1 cellular context compared by ENCODE assay signal in the genomic region with DNA sequence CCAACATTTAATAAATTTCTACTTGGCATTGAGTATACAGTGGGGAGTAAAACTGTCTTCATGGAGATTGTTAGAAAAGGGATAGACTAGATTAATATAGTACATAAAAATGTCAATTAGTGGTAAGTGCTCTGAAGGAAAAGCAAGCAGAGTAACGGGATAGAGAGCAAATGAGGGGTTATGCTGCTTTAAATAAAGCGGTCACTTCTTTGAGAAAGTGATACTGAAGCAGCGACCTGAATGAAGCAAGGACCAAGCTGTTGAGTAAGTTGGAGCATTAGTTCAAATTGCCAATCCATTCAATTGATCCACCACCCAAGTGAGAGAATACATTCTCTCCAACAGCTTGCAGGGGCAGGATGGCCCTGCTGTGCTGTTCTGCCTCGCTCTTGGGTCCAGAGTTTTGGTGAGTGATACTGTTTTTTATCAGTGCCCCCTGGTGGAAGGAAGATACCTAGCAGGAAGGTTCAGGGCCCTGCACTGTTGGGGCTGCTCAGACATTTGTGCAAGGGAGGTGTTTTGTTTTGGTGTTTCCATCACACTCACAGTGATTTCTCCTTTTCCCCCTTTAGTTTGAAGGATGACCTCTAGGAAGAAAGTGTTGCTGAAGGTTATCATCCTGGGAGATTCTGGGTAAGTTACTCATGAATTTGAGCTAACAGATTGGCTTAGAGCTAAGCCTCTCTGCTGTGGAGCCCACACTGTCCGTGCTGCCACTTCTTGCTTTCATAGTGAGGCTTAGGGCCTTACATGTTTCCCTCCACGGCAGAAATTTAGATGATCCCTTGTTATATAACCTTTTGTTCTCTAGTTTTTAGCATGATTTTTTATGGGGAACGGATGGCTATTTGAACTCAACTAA.
TF ChIP-seq lines count a peak whose summit lies in the region.

No MANE protein-coding gene starts in this region.

TF ChIP-seq in GM23338, 12 proteins besides CTCF, POLR2A, EP300 and RAD21 (continued from another document):
- TF ChIP-seq CREB1 (CRISPR knock-in tag; IDR thresholded peaks at IDR 0.05; ENCODE audit: low read depth) (no peak), JUNB (IDR thresholded peaks at IDR 0.05; ENCODE audit: unreplicated experiment) (no peak), POLR2AphosphoS5 (IDR thresholded peaks at IDR 0.05; ENCODE audit: low read depth) (no peak), STAT1 (IDR thresholded peaks at IDR 0.05; ENCODE audit: unreplicated experiment) (no peak), ZNF114 (CRISPR knock-in tag; IDR thresholded peaks at IDR 0.05) (no peak), EZH2phosphoT487 (IDR thresholded peaks at IDR 0.05; ENCODE audit: unreplicated experiment) (no peak), ZNF331 (CRISPR knock-in tag; IDR thresholded peaks at IDR 0.05; ENCODE audit: low read depth) (no peak), EZH2 (IDR thresholded peaks at IDR 0.05; ENCODE audit: low read depth, unreplicated experiment) (no peak), NANOG (IDR thresholded peaks at IDR 0.05; ENCODE audit: borderline replicate concordance) (no peak)
- TF ChIP-seq, protein P1, sequence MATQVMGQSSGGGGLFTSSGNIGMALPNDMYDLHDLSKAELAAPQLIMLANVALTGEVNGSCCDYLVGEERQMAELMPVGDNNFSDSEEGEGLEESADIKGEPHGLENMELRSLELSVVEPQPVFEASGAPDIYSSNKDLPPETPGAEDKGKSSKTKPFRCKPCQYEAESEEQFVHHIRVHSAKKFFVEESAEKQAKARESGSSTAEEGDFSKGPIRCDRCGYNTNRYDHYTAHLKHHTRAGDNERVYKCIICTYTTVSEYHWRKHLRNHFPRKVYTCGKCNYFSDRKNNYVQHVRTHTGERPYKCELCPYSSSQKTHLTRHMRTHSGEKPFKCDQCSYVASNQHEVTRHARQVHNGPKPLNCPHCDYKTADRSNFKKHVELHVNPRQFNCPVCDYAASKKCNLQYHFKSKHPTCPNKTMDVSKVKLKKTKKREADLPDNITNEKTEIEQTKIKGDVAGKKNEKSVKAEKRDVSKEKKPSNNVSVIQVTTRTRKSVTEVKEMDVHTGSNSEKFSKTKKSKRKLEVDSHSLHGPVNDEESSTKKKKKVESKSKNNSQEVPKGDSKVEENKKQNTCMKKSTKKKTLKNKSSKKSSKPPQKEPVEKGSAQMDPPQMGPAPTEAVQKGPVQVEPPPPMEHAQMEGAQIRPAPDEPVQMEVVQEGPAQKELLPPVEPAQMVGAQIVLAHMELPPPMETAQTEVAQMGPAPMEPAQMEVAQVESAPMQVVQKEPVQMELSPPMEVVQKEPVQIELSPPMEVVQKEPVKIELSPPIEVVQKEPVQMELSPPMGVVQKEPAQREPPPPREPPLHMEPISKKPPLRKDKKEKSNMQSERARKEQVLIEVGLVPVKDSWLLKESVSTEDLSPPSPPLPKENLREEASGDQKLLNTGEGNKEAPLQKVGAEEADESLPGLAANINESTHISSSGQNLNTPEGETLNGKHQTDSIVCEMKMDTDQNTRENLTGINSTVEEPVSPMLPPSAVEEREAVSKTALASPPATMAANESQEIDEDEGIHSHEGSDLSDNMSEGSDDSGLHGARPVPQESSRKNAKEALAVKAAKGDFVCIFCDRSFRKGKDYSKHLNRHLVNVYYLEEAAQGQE (IDR thresholded peaks at IDR 0.05; ENCODE audit: unreplicated experiment), result no peak
- TF ChIP-seq, protein P2, sequence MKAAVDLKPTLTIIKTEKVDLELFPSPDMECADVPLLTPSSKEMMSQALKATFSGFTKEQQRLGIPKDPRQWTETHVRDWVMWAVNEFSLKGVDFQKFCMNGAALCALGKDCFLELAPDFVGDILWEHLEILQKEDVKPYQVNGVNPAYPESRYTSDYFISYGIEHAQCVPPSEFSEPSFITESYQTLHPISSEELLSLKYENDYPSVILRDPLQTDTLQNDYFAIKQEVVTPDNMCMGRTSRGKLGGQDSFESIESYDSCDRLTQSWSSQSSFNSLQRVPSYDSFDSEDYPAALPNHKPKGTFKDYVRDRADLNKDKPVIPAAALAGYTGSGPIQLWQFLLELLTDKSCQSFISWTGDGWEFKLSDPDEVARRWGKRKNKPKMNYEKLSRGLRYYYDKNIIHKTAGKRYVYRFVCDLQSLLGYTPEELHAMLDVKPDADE (IDR thresholded peaks at IDR 0.05), result no peak
